ENCODE assay signal across 8 cellular contexts in genomic region chr18:24878289-24878688, GRCh38.
A peak's percentile ranks its signal among the peaks of the same experiment; 100 is the strongest.
DNase-seq lines count a peak whose midpoint lies in the region; ATAC-seq and TF ChIP-seq lines count a peak whose summit lies in the region.

No MANE protein-coding gene starts in this region.

- H3K9me3 ChIP-seq in heart left ventricle (peaks cover 0 to 6% (median 0%) of the 10 kb centered on the region in 12 donors), stomach (no peaks in the 10 kb centered on the region)

- intact Hi-C loops in heart left ventricle (cut with DNase I), result loop anchor here (1.0 to 10.0 kb wide), 19 partner anchors 347 to 1019 kb away; partner anchors contain the start of gene ZNF521 (in 4 of the 10)
- intact Hi-C loops in stomach (cut with DNase I; ENCODE audit: low total_unique reads), result loop anchor here (10.0 kb wide), 1 partner anchor 957 kb away; no protein-coding TSS in a partner anchor

- H3K4me1 ChIP-seq in heart left ventricle (peaks cover 0 to 5% (median 0%) of the 10 kb centered on the region in 12 donors), stomach (no peaks in the 10 kb centered on the region)

- DNase-seq in AG08396 (ENCODE audit: low spot score) (peak; percentile 35), HT1080 (ENCODE audit: low read depth) (peak; percentile 13), SW480 (ENCODE audit: low spot score) (peak; percentile 32), heart left ventricle (peak in 1 of 5 donors; percentile 19), stomach (no peak)
- no peak for DNase-seq in activated CD8-positive, alpha-beta memory T cell treated with anti-CD3 and anti-CD28 coated beads for 24 hours
- DNase-seq in stimulated activated naive CD8-positive, alpha-beta T cell treated with anti-CD3 and anti-CD28 coated beads, Interleukin-15, Interleukin-2, amounts not matched to agents 100 U/mL and 50 U/mL, for 24 hours, result no peak

- no peaks in the 10 kb centered on the region for H3K27me3 ChIP-seq in heart left ventricle
- no peaks in the 10 kb centered on the region for H3K27me3 ChIP-seq in stomach

- H3K27ac ChIP-seq in heart left ventricle (no peak overlapping the region), stomach (no peak overlapping the region)

- ATAC-seq in heart left ventricle (peak; percentile 47 to 71 (median 58)), HG03139 (IDR thresholded peaks at IDR 0.05; ENCODE audit: unreplicated experiment) (no peak)
- ATAC-seq in stimulated activated naive CD8-positive, alpha-beta T cell treated with anti-CD3 and anti-CD28 coated beads, Interleukin-15, Interleukin-2, amounts not matched to agents 100 U/mL and 50 U/mL, for 24 hours, result no peak

- TF ChIP-seq EP300 in stomach (IDR thresholded peaks at IDR 0.05), result no peak

- no peak overlapping the region for H3K4me3 ChIP-seq in heart left ventricle
- H3K4me3 ChIP-seq in stomach, result no peak overlapping the region

- 9 to 14% (median 13%) methylated on average over 4 of the region's 4 CpGs for WGBS in heart left ventricle, 4 donors
- WGBS in stomach, 5 donors, result 12 to 19% (median 16%) methylated on average over 4 of the region's 4 CpGs

- no peak for TF ChIP-seq POLR2A in heart left ventricle (IDR thresholded peaks at IDR 0.05)
- no peak for TF ChIP-seq POLR2A in stomach (IDR thresholded peaks at IDR 0.05)

- TF ChIP-seq CTCF in heart left ventricle (IDR thresholded peaks at IDR 0.05) (peak; percentile 35 to 80 (median 66)), stomach (IDR thresholded peaks at IDR 0.05) (peak in 4 of 7 experiments; percentile 29 to 48 (median 36))

- H3K36me3 ChIP-seq in heart left ventricle, result no peaks in the 10 kb centered on the region
- no peaks in the 10 kb centered on the region for H3K36me3 ChIP-seq in stomach

Comparison
In these comparisons a context has a peak if more than half of its experiments do, and no peak if none do; other contexts are left out.
1. DNase-seq: peak in AG08396 (single experiment), HT1080 (single experiment) and SW480 (single experiment); none in stomach (single experiment), activated CD8-positive, alpha-beta memory T cell treated with anti-CD3 and anti-CD28 coated beads for 24 hours (single experiment) and stimulated activated naive CD8-positive, alpha-beta T cell treated with anti-CD3 and anti-CD28 coated beads, Interleukin-15, Interleukin-2, amounts not matched to agents 100 U/mL and 50 U/mL, for 24 hours (single experiment).
2. ATAC-seq: peak in heart left ventricle (4 of 4); none in HG03139 (single experiment) and stimulated activated naive CD8-positive, alpha-beta T cell treated with anti-CD3 and anti-CD28 coated beads, Interleukin-15, Interleukin-2, amounts not matched to agents 100 U/mL and 50 U/mL, for 24 hours (single experiment).